28 cellular contexts compared by ENCODE assay signal in genomic region chr4:25788839-25789238, GRCh38.
"Had no signal": no experiment of that assay in that cellular context is flagged by ENCODE, and none has a peak within 500 bp of the region (broad histone marks: within the 10 kb centered on the region; RNA-seq: fewer than 3 reads in every experiment).

No MANE protein-coding gene starts in this region.

- H3K27me3 Mint-ChIP-seq: activated naive CD8-positive, alpha-beta T cell treated with anti-CD3 and anti-CD28 coated beads, Interleukin-2, amount 10 ng/mL, durations not matched to agents 7 days and 5 days; natural killer cell treated with Interleukin-12 subunit alpha and Interleukin-12 subunit beta and Interleukin-15 and Interleukin-18, amount 100 ng/mL, for 72 hours; stimulated activated naive CD8-positive, alpha-beta T cell treated with anti-CD3 and anti-CD28 coated beads, Interleukin-15, amount 100 ng/mL, for 72 hours had no signal

- ATAC-seq: activated T-cell treated with anti-CD3 and anti-CD28 coated beads, Interleukin-2, amount 50 U/mL, for 72 hours; natural killer cell treated with Interleukin-12 subunit alpha and Interleukin-12 subunit beta and Interleukin-15 and Interleukin-18, amount 100 ng/mL, for 72 hours; stimulated activated naive CD8-positive, alpha-beta T cell treated with anti-CD3 and anti-CD28 coated beads, Interleukin-15, amount 100 ng/mL, for 72 hours had no signal

- H3K4me3 Mint-ChIP-seq: activated naive CD4-positive, alpha-beta T cell treated with anti-CD3 and anti-CD28 coated beads for 36 hours; activated naive CD8-positive, alpha-beta T cell treated with anti-CD3 and anti-CD28 coated beads, Interleukin-2, amount 10 ng/mL, durations not matched to agents 7 days and 5 days; activated T-cell treated with anti-CD3 and anti-CD28 coated beads, Interleukin-2, amount 50 U/mL, for 72 hours; immature natural killer cell; natural killer cell treated with Interleukin-12 subunit alpha and Interleukin-12 subunit beta and Interleukin-15 and Interleukin-18, amount 100 ng/mL, for 72 hours; stimulated activated naive CD8-positive, alpha-beta T cell treated with anti-CD3 and anti-CD28 coated beads, Interleukin-15, amount 100 ng/mL, for 72 hours had no signal

- H3K4me1 ChIP-seq: left lung, suprapubic skin, tibial nerve had no signal

- FAIRE-seq: urothelium cell line had no signal

- H3K27ac Mint-ChIP-seq: activated naive CD4-positive, alpha-beta T cell treated with anti-CD3 and anti-CD28 coated beads for 36 hours; activated naive CD8-positive, alpha-beta T cell treated with anti-CD3 and anti-CD28 coated beads, Interleukin-2, amount 10 ng/mL, durations not matched to agents 7 days and 5 days; activated T-cell treated with anti-CD3 and anti-CD28 coated beads, Interleukin-2, amount 50 U/mL, for 72 hours; stimulated activated naive CD8-positive, alpha-beta T cell treated with anti-CD3 and anti-CD28 coated beads, Interleukin-15, amount 100 ng/mL, for 72 hours had no signal

- H3K27me3 ChIP-seq: left lung, ovary, suprapubic skin, tibial nerve had no signal

- H3K9me3 ChIP-seq: left lung, neutrophil, ovary, suprapubic skin, tibial nerve had no signal

- H3K27ac ChIP-seq: coronary artery, left lung, neutrophil, ovary, suprapubic skin, tibial nerve had no signal

- DNase-seq: activated CD4-positive, alpha-beta T cell treated with anti-CD3 and anti-CD28 coated beads for 4 hours; activated CD4-positive, alpha-beta T cell treated with anti-CD3 and anti-CD28 coated beads, Interleukin-2, amount 50 U/mL, for 48 hours; activated CD4-positive, CD25-positive, alpha-beta regulatory T cell; activated CD8-positive, alpha-beta memory T cell treated with anti-CD3 and anti-CD28 coated beads, Interleukin-2, amount 50 U/mL, for 48 hours; activated effector memory CD4-positive, alpha-beta T cell treated with Interleukin-2 at 50 U/mL for 16 hours; activated naive CD4-positive, alpha-beta T cell treated with anti-CD3 and anti-CD28 coated beads for 36 hours; activated naive CD8-positive, alpha-beta T cell treated with anti-CD3 and anti-CD28 coated beads, Interleukin-2, amount 10 ng/mL, durations not matched to agents 7 days and 5 days; activated T-cell treated with anti-CD3 and anti-CD28 coated beads, Interleukin-2, amount 50 U/mL, for 72 hours; amniotic stem cell; cerebellar nuclear complex; foreskin fibroblast; immature natural killer cell; kidney glomerular epithelial cell; left lung; mammary epithelial cell; midbrain; ovary; right cardiac atrium; stimulated activated CD4-positive, alpha-beta T cell treated with anti-CD3 and anti-CD28 coated beads, Interleukin-12 subunit alpha, Interleukin-12 subunit beta, amount 100 ng/mL, for 4 hours; stimulated activated CD4-positive, alpha-beta T cell treated with anti-CD3 and anti-CD28 coated beads, Interleukin-4, amount 100 ng/mL, for 4 hours; stimulated activated naive CD8-positive, alpha-beta T cell treated with anti-CD3 and anti-CD28 coated beads, Interleukin-15, amount 100 ng/mL, for 72 hours; T-helper 1 cell had no signal

- H3K4me3 ChIP-seq: coronary artery, left lung, ovary, suprapubic skin, tibial nerve had no signal

- H3K9me3 Mint-ChIP-seq: activated naive CD4-positive, alpha-beta T cell treated with anti-CD3 and anti-CD28 coated beads for 36 hours; activated naive CD8-positive, alpha-beta T cell treated with anti-CD3 and anti-CD28 coated beads, Interleukin-2, amount 10 ng/mL, durations not matched to agents 7 days and 5 days; activated T-cell treated with anti-CD3 and anti-CD28 coated beads, Interleukin-2, amount 50 U/mL, for 72 hours; immature natural killer cell; natural killer cell treated with Interleukin-12 subunit alpha and Interleukin-12 subunit beta and Interleukin-15 and Interleukin-18, amount 100 ng/mL, for 72 hours; stimulated activated naive CD8-positive, alpha-beta T cell treated with anti-CD3 and anti-CD28 coated beads, Interleukin-15, amount 100 ng/mL, for 72 hours had no signal

- H3K36me3 ChIP-seq: ovary, suprapubic skin had no signal
